Comparison of ENCODE assay signal across 2 cellular contexts in the genomic region with DNA sequence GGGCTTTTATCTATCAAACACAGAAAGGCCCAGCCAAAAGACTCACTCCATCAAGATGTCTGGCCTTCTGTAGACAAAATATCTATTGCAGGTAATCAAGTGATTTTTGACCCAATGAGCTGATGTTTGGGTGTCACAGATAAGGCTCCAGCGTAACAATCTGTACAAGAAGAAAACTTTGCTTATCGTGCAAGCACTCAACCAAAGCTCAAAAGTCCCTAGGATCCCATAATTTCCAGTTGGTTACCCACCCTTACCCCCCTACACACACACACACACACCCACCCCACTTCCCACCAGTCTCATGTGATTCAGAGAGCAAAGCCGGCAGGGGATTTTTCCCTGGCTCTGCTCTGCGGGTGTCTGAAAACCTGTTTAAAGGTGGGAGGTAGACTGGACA.
A peak's percentile ranks its signal among the peaks of the same experiment; 100 is the strongest.
TF ChIP-seq lines count a peak whose summit lies in the region.

No MANE protein-coding gene starts in this region.

TF ChIP-seq in K562, 482 proteins besides CTCF, POLR2A, EP300 and RAD21 (continues in another document):
- TF ChIP-seq CCNT2 (IDR thresholded peaks at IDR 0.05; ENCODE audit: borderline replicate concordance, extremely low read depth, insufficient read length, low read depth, low read length): no peak
- TF ChIP-seq ZSCAN29 (IDR thresholded peaks at IDR 0.05): no peak
- TF ChIP-seq, protein P1, sequence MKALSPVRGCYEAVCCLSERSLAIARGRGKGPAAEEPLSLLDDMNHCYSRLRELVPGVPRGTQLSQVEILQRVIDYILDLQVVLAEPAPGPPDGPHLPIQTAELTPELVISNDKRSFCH (CRISPR knock-in tag; IDR thresholded peaks at IDR 0.05): no peak
- TF ChIP-seq, protein P1 (tag; IDR thresholded peaks at IDR 0.05): no peak
- TF ChIP-seq ZNF347 (CRISPR knock-in tag; IDR thresholded peaks at IDR 0.05; ENCODE audit: low read depth): no peak
- TF ChIP-seq, protein P2, sequence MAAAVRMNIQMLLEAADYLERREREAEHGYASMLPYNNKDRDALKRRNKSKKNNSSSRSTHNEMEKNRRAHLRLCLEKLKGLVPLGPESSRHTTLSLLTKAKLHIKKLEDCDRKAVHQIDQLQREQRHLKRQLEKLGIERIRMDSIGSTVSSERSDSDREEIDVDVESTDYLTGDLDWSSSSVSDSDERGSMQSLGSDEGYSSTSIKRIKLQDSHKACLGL (CRISPR knock-in tag; IDR thresholded peaks at IDR 0.05; ENCODE audit: borderline replicate concordance, poor library complexity, severe bottlenecking): no peak
- TF ChIP-seq BRF1 (IDR thresholded peaks at IDR 0.05; ENCODE audit: borderline replicate concordance, extremely low read depth, insufficient read length): no peak
- no peak for TF ChIP-seq GTF2E2 (tag; IDR thresholded peaks at IDR 0.05)
- TF ChIP-seq MIER1 (IDR thresholded peaks at IDR 0.05; ENCODE audit: low read depth): no peak
- no peak for TF ChIP-seq TAF9B (IDR thresholded peaks at IDR 0.05; ENCODE audit: partially characterized antibody)
- TF ChIP-seq SREBF1 (IDR thresholded peaks at IDR 0.05; ENCODE audit: borderline replicate concordance, low read depth, low read length): no peak
- peak; percentile 63 for TF ChIP-seq TAL1 (IDR thresholded peaks at IDR 0.05)
- TF ChIP-seq, protein P3, sequence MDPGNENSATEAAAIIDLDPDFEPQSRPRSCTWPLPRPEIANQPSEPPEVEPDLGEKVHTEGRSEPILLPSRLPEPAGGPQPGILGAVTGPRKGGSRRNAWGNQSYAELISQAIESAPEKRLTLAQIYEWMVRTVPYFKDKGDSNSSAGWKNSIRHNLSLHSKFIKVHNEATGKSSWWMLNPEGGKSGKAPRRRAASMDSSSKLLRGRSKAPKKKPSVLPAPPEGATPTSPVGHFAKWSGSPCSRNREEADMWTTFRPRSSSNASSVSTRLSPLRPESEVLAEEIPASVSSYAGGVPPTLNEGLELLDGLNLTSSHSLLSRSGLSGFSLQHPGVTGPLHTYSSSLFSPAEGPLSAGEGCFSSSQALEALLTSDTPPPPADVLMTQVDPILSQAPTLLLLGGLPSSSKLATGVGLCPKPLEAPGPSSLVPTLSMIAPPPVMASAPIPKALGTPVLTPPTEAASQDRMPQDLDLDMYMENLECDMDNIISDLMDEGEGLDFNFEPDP (CRISPR knock-in tag; IDR thresholded peaks at IDR 0.05): no peak
- TF ChIP-seq SMAD4 (CRISPR knock-in tag; conservative IDR thresholded peaks at IDR 0.05): peak; percentile 99
- TF ChIP-seq RBM15 (IDR thresholded peaks at IDR 0.05; ENCODE audit: insufficient read depth, low read length): no peak
- TF ChIP-seq ZNF561 (CRISPR knock-in tag; conservative IDR thresholded peaks at IDR 0.05): no peak
- TF ChIP-seq NCOA1 (IDR thresholded peaks at IDR 0.05; ENCODE audit: low read depth): no peak
- no peak for TF ChIP-seq ZNF354B (CRISPR knock-in tag; IDR thresholded peaks at IDR 0.05)
- TF ChIP-seq MAFF (IDR thresholded peaks at IDR 0.05; ENCODE audit: low read length): no peak
- no peak for TF ChIP-seq TBP (optimal IDR thresholded peaks at IDR 0.05; ENCODE audit: low read depth, low read length)
- TF ChIP-seq TOE1 (IDR thresholded peaks at IDR 0.05; ENCODE audit: borderline replicate concordance): no peak
- TF ChIP-seq TOE1 (CRISPR knock-in tag; IDR thresholded peaks at IDR 0.05; ENCODE audit: borderline replicate concordance, low read depth): no peak
- no peak for TF ChIP-seq HNRNPUL1 (IDR thresholded peaks at IDR 0.05; ENCODE audit: low read length)
- TF ChIP-seq ZNF785 (CRISPR knock-in tag; IDR thresholded peaks at IDR 0.05): no peak
- TF ChIP-seq, protein P4, sequence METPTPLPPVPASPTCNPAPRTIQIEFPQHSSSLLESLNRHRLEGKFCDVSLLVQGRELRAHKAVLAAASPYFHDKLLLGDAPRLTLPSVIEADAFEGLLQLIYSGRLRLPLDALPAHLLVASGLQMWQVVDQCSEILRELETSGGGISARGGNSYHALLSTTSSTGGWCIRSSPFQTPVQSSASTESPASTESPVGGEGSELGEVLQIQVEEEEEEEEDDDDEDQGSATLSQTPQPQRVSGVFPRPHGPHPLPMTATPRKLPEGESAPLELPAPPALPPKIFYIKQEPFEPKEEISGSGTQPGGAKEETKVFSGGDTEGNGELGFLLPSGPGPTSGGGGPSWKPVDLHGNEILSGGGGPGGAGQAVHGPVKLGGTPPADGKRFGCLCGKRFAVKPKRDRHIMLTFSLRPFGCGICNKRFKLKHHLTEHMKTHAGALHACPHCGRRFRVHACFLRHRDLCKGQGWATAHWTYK (CRISPR knock-in tag; IDR thresholded peaks at IDR 0.05): no peak
- TF ChIP-seq ZNF224 (CRISPR knock-in tag; IDR thresholded peaks at IDR 0.05): no peak
- TF ChIP-seq NBN (IDR thresholded peaks at IDR 0.05; ENCODE audit: low read depth): no peak
- no peak for TF ChIP-seq NR4A1 (CRISPR knock-in tag; IDR thresholded peaks at IDR 0.05)
- no peak for TF ChIP-seq NR4A1 (tag; IDR thresholded peaks at IDR 0.05)
- TF ChIP-seq XRCC4 (IDR thresholded peaks at IDR 0.05; ENCODE audit: extremely low read depth, insufficient read depth, insufficient read length): no peak
- TF ChIP-seq RBFOX2 (IDR thresholded peaks at IDR 0.05; ENCODE audit: low read depth, low read length): no peak
- 0 out of 4 replicates have a peak, but pooled peaks of 1 of the 2 experiments have one; percentile 15 for TF ChIP-seq TBL1XR1 (IDR thresholded peaks at IDR 0.05; ENCODE audit: low read length in 2 of 2)
- TF ChIP-seq ARID1B (IDR thresholded peaks at IDR 0.05): peak; percentile 53; the same call in 1 of the 2 replicates
- TF ChIP-seq KDM2B (CRISPR knock-in tag; IDR thresholded peaks at IDR 0.05): no peak
- TF ChIP-seq MEF2D (tag; conservative IDR thresholded peaks at IDR 0.05; ENCODE audit: low read depth): no peak

TF ChIP-seq in HEK293T, 16 proteins besides CTCF, POLR2A, EP300 and RAD21:
- TF ChIP-seq CTBP1 (IDR thresholded peaks at IDR 0.05; ENCODE audit: borderline replicate concordance): no peak
- no peak for TF ChIP-seq FOXK2 (IDR thresholded peaks at IDR 0.05)
- no peak for TF ChIP-seq HDGF (IDR thresholded peaks at IDR 0.05; ENCODE audit: borderline replicate concordance)
- TF ChIP-seq ELF4 (IDR thresholded peaks at IDR 0.05): no peak
- TF ChIP-seq FOXA1 (IDR thresholded peaks at IDR 0.05): no peak
- no peak for TF ChIP-seq NFRKB (IDR thresholded peaks at IDR 0.05)
- TF ChIP-seq ZNF384 (IDR thresholded peaks at IDR 0.05): no peak
- TF ChIP-seq SUZ12 (IDR thresholded peaks at IDR 0.05): no peak
- TF ChIP-seq FOXM1 (IDR thresholded peaks at IDR 0.05; ENCODE audit: borderline replicate concordance): no peak
